ENCODE assay signal across 23 cellular contexts in the genomic region with DNA sequence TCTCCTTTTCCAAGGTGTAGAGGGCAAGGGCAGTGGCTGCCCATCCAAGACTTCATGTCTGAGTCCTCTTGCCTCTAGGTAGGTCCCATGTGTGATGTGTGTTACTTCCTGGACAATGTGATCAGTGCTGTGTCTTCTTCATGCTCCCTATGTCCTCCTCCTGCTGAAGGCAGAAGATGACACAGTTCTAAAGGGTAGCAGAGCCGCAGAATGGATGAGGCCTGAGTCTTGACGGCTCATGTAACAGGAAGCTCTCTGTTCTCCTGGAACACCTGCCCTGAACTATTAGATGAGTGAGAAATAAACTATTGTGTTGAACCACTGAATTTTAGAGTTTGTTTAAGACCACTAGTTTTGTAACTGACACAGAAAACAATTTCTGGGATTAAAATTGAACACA.
DNase-seq lines count a peak whose midpoint lies in the region; ATAC-seq and TF ChIP-seq lines count a peak whose summit lies in the region.
"Had no signal": no experiment of that assay in that cellular context is flagged by ENCODE, and none has a peak within 500 bp of the region (broad histone marks: within the 10 kb centered on the region; RNA-seq: fewer than 3 reads in every experiment).

No MANE protein-coding gene starts in this region.

- H3K79me2 ChIP-seq in Loucy (ENCODE audit: insufficient read depth, low read length) = no peaks in the 10 kb centered on the region

- no peaks in the 10 kb centered on the region for H3K27me3 ChIP-seq in Loucy (ENCODE audit: insufficient read depth, low read length, poor library complexity, severe bottlenecking)
- no peaks in the 10 kb centered on the region for H3K27me3 ChIP-seq in esophagus squamous epithelium
- H3K27me3 ChIP-seq: BLaER1, left lung, stomach, tibial artery had no signal

- H3K27ac Mint-ChIP-seq in progenitor cell of endocrine pancreas = peak overlapping the region; percentile 82
- H3K27ac Mint-ChIP-seq: activated naive CD8-positive, alpha-beta T cell treated with anti-CD3 and anti-CD28 coated beads, Interleukin-2, amount 50 U/mL, for 24 hours; naive thymus-derived CD4-positive, alpha-beta T cell had no signal

- H4K20me1 ChIP-seq in Loucy (ENCODE audit: insufficient read depth, low read length, poor library complexity, severe bottlenecking) = no peaks in the 10 kb centered on the region
- H4K20me1 ChIP-seq: BLaER1 had no signal

- intact Hi-C loops in esophagus squamous epithelium (cut with DNase I) = no loop called here

- no peaks in the 10 kb centered on the region for H3K36me3 Mint-ChIP-seq in progenitor cell of endocrine pancreas (ENCODE audit: insufficient read depth)
- H3K36me3 Mint-ChIP-seq: naive thymus-derived CD4-positive, alpha-beta T cell had no signal

- 46 to 75% methylated on average over 2 of the region's 2 CpGs for WGBS in esophagus squamous epithelium, 2 donors

- H3K4me3 Mint-ChIP-seq in progenitor cell of endocrine pancreas (ENCODE audit: low read depth) = no peak overlapping the region
- H3K4me3 Mint-ChIP-seq: activated naive CD8-positive, alpha-beta T cell treated with anti-CD3 and anti-CD28 coated beads, Interleukin-2, amount 50 U/mL, for 24 hours; central memory CD8-positive, alpha-beta T cell; naive thymus-derived CD4-positive, alpha-beta T cell had no signal

- H3K4me1 ChIP-seq in Loucy (ENCODE audit: insufficient read depth, low read length, poor library complexity, severe bottlenecking) (peaks cover 28% of the 10 kb centered on the region), esophagus squamous epithelium (peaks cover 6 to 46% (median 19%) of the 10 kb centered on the region in 3 donors)
- H3K4me1 ChIP-seq: BLaER1, left lung, stomach, tibial artery had no signal

- no peaks in the 10 kb centered on the region for H3K9me3 ChIP-seq in Loucy (ENCODE audit: insufficient read depth, low read depth, low read length)
- no peaks in the 10 kb centered on the region for H3K9me3 ChIP-seq in esophagus squamous epithelium
- H3K9me3 ChIP-seq: BLaER1, left lung, stomach, tibial artery had no signal

- no peaks in the 10 kb centered on the region for H3K27me3 Mint-ChIP-seq in progenitor cell of endocrine pancreas

- H2AFZ ChIP-seq in Loucy (ENCODE audit: low read length) = no peak overlapping the region

- peak overlapping the region; percentile 21 for H3K4me2 ChIP-seq in Loucy (ENCODE audit: low read depth, low read length, poor library complexity, severe bottlenecking)
- H3K4me2 ChIP-seq: BLaER1 had no signal

- TF ChIP-seq CTCF in Loucy (conservative IDR thresholded peaks at IDR 0.05; ENCODE audit: low read length) = no peak
- no peak for TF ChIP-seq CTCF in esophagus squamous epithelium (IDR thresholded peaks at IDR 0.05)
- no peak for TF ChIP-seq CTCF in progenitor cell of endocrine pancreas (IDR thresholded peaks at IDR 0.05; ENCODE audit: unreplicated experiment)

- peaks cover 55% of the 10 kb centered on the region for H3K4me1 Mint-ChIP-seq in progenitor cell of endocrine pancreas (ENCODE audit: low read depth)
- H3K4me1 Mint-ChIP-seq: activated naive CD8-positive, alpha-beta T cell treated with anti-CD3 and anti-CD28 coated beads, Interleukin-2, amount 50 U/mL, for 24 hours; central memory CD8-positive, alpha-beta T cell; naive thymus-derived CD4-positive, alpha-beta T cell had no signal

- no peaks in the 10 kb centered on the region for H3F3A ChIP-seq in Loucy (ENCODE audit: low read depth)

- no peak for ATAC-seq in HG02884 (IDR thresholded peaks at IDR 0.05; ENCODE audit: unreplicated experiment)
- ATAC-seq: activated naive CD8-positive, alpha-beta T cell treated with anti-CD3 and anti-CD28 coated beads, Interleukin-2, amount 50 U/mL, for 24 hours; HCT116; left lung; naive thymus-derived CD4-positive, alpha-beta T cell had no signal

- peak overlapping the region; percentile 17 for H3K9ac ChIP-seq in Loucy (ENCODE audit: low read depth, low read length, poor library complexity, severe bottlenecking)
- H3K9ac ChIP-seq: BLaER1 had no signal

- H3K27ac ChIP-seq in esophagus squamous epithelium = peak overlapping the region; percentile 12 to 64 (median 38)
- H3K27ac ChIP-seq: BLaER1, left lung, SK-N-MC, stomach, tibial artery had no signal

- no peak overlapping the region for H3K4me3 ChIP-seq in Loucy (ENCODE audit: low read length, poor library complexity, severe bottlenecking)
- H3K4me3 ChIP-seq in esophagus squamous epithelium = no peak overlapping the region
- H3K4me3 ChIP-seq: BLaER1, left lung, SK-N-MC, stomach, tibial artery had no signal

- no peak for TF ChIP-seq POLR2A in esophagus squamous epithelium (IDR thresholded peaks at IDR 0.05)

- no peaks in the 10 kb centered on the region for H3K9me3 Mint-ChIP-seq in progenitor cell of endocrine pancreas (ENCODE audit: low read depth)
- H3K9me3 Mint-ChIP-seq: activated naive CD8-positive, alpha-beta T cell treated with anti-CD3 and anti-CD28 coated beads, Interleukin-2, amount 50 U/mL, for 24 hours; central memory CD8-positive, alpha-beta T cell had no signal

- DNase-seq in DMS153 (lab: John Stamatoyannopoulos, UW) (peak; percentile 41), esophagus squamous epithelium (lab: John Stamatoyannopoulos, UW) (no peak), progenitor cell of endocrine pancreas (ENCODE audit: low spot score, unreplicated experiment) (no peak), NCI-H1694 (lab: John Stamatoyannopoulos, UW) (no peak), GF-D8 (lab: John Stamatoyannopoulos, UW) (no peak)
- DNase-seq: activated CD4-positive, alpha-beta T cell treated with anti-CD3 and anti-CD28 coated beads for 4 hours; activated CD8-positive, alpha-beta memory T cell treated with anti-CD3 and anti-CD28 coated beads for 24 hours; activated gamma-delta T cell; activated naive CD8-positive, alpha-beta T cell treated with anti-CD3 and anti-CD28 coated beads, Interleukin-2, amount 50 U/mL, for 24 hours; DND-41; KG1; left lung; naive thymus-derived CD4-positive, alpha-beta T cell; retina; stimulated activated CD4-positive, alpha-beta T cell treated with anti-CD3 and anti-CD28 coated beads, Interleukin-2, amount 100 ng/mL, for 24 hours; stomach; tibial artery had no signal

- H3K36me3 ChIP-seq in Loucy (ENCODE audit: insufficient read depth, low read length) (no peaks in the 10 kb centered on the region), esophagus squamous epithelium (no peaks in the 10 kb centered on the region)
- H3K36me3 ChIP-seq: BLaER1, left lung, stomach, tibial artery had no signal

- no peaks in the 10 kb centered on the region for H3K9me2 ChIP-seq in Loucy (replicated peaks; ENCODE audit: low read depth, low read length)
